In genomic region chr15:74322558-74323180, GRCh38 we compare ENCODE assay signal across 8 cellular contexts. TPM values are rescaled to one million over a fixed set of nuclear protein-coding genes. Genes with fewer than 3 reads are reported as not detected.
DNase-seq lines count a peak whose midpoint lies in the region; ATAC-seq, FAIRE-seq and TF ChIP-seq lines count a peak whose summit lies in the region.

No MANE protein-coding gene starts in this region.

- no peak overlapping the region for H3K4me3 ChIP-seq in WI38 (ENCODE audit: low read depth, low read length)
- H3K4me3 ChIP-seq in keratinocyte (ENCODE audit: control insufficient read depth in 2 of 3, extremely low read depth in 1 of 3, insufficient read depth in 2 of 3, low read depth in 1 of 3, low read length in 3 of 3), result no peak overlapping the region

- no peak overlapping the region for H3K4me2 ChIP-seq in keratinocyte (ENCODE audit: control insufficient read depth, extremely low read depth, insufficient read depth, low read depth, low read length)

- H3K4me1 ChIP-seq in keratinocyte (ENCODE audit: control insufficient read depth, extremely low read depth, insufficient read depth, low read length), result no peaks in the 10 kb centered on the region

- H3K27me3 ChIP-seq in keratinocyte (ENCODE audit: control insufficient read depth, extremely low read depth, insufficient read depth, low read length), result no peaks in the 10 kb centered on the region

- no peak overlapping the region for H2AFZ ChIP-seq in keratinocyte (ENCODE audit: control insufficient read depth, low read length)

- H3K36me3 ChIP-seq in keratinocyte (ENCODE audit: control insufficient read depth in 2 of 2, extremely low read depth in 1 of 2, insufficient read depth in 2 of 2, low read length in 2 of 2), result no peaks in the 10 kb centered on the region

- no peak overlapping the region for H3K9ac ChIP-seq in keratinocyte (ENCODE audit: control insufficient read depth, extremely low read depth, insufficient read depth, low read length)

- H3K9me1 ChIP-seq in keratinocyte (ENCODE audit: control insufficient read depth, extremely low read depth, insufficient read depth, low read length), result no peaks in the 10 kb centered on the region

- H4K20me1 ChIP-seq in keratinocyte (ENCODE audit: control insufficient read depth, extremely low read depth, insufficient read depth, low read length), result no peaks in the 10 kb centered on the region

- dilution Hi-C loops in keratinocyte (cut with MboI; ENCODE audit: extremely low pct_ligation_motif_present, low sequenced_read_pairs), result no loop called here

- H3K9me3 ChIP-seq in keratinocyte (ENCODE audit: control insufficient read depth, low read depth, low read length), result no peaks in the 10 kb centered on the region

- TF ChIP-seq CTCF in WI38 (IDR thresholded peaks at IDR 0.05; ENCODE audit: low read depth, low read length) (peak; percentile 85), keratinocyte (optimal IDR thresholded peaks at IDR 0.05 in 1 of 3, IDR thresholded peaks at IDR 0.05 in 1 of 3, conservative IDR thresholded peaks at IDR 0.05 in 1 of 3; ENCODE audit: extremely low read depth in 1 of 3, insufficient read depth in 2 of 3, low read length in 3 of 3) (peak; percentile 81 to 96 (median 94))

- no peaks in the 10 kb centered on the region for H3K79me2 ChIP-seq in keratinocyte (ENCODE audit: control insufficient read depth, insufficient read depth, low read length)

- FAIRE-seq in keratinocyte (lab: Jason Lieb, UNC), result peak; percentile 82

- DNase-seq in NCI-H510A treated with DMSO at 0.1 percent for 48 hours (lab: John Stamatoyannopoulos, UW) (peak; percentile 55), NCI-H510A (lab: John Stamatoyannopoulos, UW) (no peak), NCI-H1930 (lab: John Stamatoyannopoulos, UW) (peak; percentile 19 to 29), T47D (ENCODE audit: low read depth in 1 of 2, low spot score in 1 of 2) (peak; percentile 56 to 69), keratinocyte (ENCODE audit: low read depth, low spot score) (peak; percentile 21)
- peak; percentile 64 to 70 for DNase-seq in stimulated activated CD4-positive, alpha-beta T cell treated with anti-CD3 and anti-CD28 coated beads, Interleukin-2, amount 100 ng/mL, for 24 hours

- ATAC-seq in GM19452 (IDR thresholded peaks at IDR 0.05; ENCODE audit: unreplicated experiment), result no peak

- H3K27ac ChIP-seq in keratinocyte (ENCODE audit: control insufficient read depth, insufficient read depth, low read length), result no peak overlapping the region

- in situ Hi-C loops in T47D (cut with HindIII; ENCODE audit: low pct_unique_long_range_greater_than_20kb, low sequenced_read_pairs), result no loop called here

RNA-seq across cellular contexts. Expression of gene CYP11A1, which starts 44.8 kb away (rescaled TPM):
- 0.27 TPM in 1 of 3 replicates, not detected in the others for polyA plus RNA-seq in keratinocyte
- not detected for polyA plus RNA-seq in keratinocyte (2011; ENCODE audit: low read depth)
- 0.13 and 0.25 TPM in 2 replicates for polyA plus RNA-seq in keratinocyte (2011; cell fraction: cytosol; rRNA removed)
- polyA plus RNA-seq in keratinocyte (2011; cell fraction: nucleus; rRNA removed), result 0.22 and 0.24 TPM in 2 replicates
- not detected in 2 replicates for polyA plus RNA-seq in keratinocyte (2012; ENCODE audit: low replicate concordance)
- polyA minus RNA-seq in keratinocyte, result 0.13 TPM in 1 of 3 replicates, not detected in the others
- 2.1 TPM for polyA minus RNA-seq in keratinocyte (2011; cell fraction: cytosol; rRNA and poly(A)+ RNA removed)
- 1.2 TPM in 1 of 2 replicates, not detected in the other for polyA minus RNA-seq in keratinocyte (2011; cell fraction: nucleus; rRNA and poly(A)+ RNA removed)
